8 cellular contexts compared by ENCODE assay signal in genomic region chr7:48299580-48300169, GRCh38.
DNase-seq lines count a peak whose midpoint lies in the region; ATAC-seq and TF ChIP-seq lines count a peak whose summit lies in the region.

No MANE protein-coding gene starts in this region.

- 23 to 35% (median 26%) methylated on average over 4 of the region's 4 CpGs for WGBS in stomach, 5 donors

- H3K4me1 ChIP-seq in lower lobe of right lung, result no peaks in the 10 kb centered on the region
- no peaks in the 10 kb centered on the region for H3K4me1 ChIP-seq in stomach

- H3K9me3 ChIP-seq in lower lobe of right lung, result no peaks in the 10 kb centered on the region
- no peaks in the 10 kb centered on the region for H3K9me3 ChIP-seq in stomach

- POLR2A ChIA-PET in HEK293T (lab: Yijun Ruan, JAX), result no interaction called here

- in situ Hi-C loops in SK-MEL-5 (cut with HindIII; ENCODE audit: low pct_unique_long_range_greater_than_20kb, low sequenced_read_pairs), result no loop called here

- CTCF ChIA-PET in HEK293T (lab: Yijun Ruan, JAX), result interaction anchor here (0.6 kb wide), 2 partner anchors 9 to 81 kb away, joined by 4 to 5 read pairs; no protein-coding TSS in a partner anchor

- H3K36me3 ChIP-seq in lower lobe of right lung (no peaks in the 10 kb centered on the region), stomach (no peaks in the 10 kb centered on the region)

- no peak for TF ChIP-seq EP300 in stomach (IDR thresholded peaks at IDR 0.05)

- TF ChIP-seq CTCF in 22Rv1 (IDR thresholded peaks at IDR 0.05) (peak; percentile 91), GM12865 (IDR thresholded peaks at IDR 0.05; ENCODE audit: insufficient read depth, low read depth, low read length, missing control alignments) (peak; percentile 62), LNCaP clone FGC (IDR thresholded peaks at IDR 0.05; ENCODE audit: control insufficient read depth, extremely low read depth, insufficient read depth) (peak; percentile 93), lower lobe of right lung (IDR thresholded peaks at IDR 0.05) (peak; percentile 56), stomach (IDR thresholded peaks at IDR 0.05) (peak in 5 of 7 experiments; percentile 23 to 36 (median 26))

- H3K4me3 ChIP-seq in GM12865 (ENCODE audit: low read depth, low read length) (no peak overlapping the region), LNCaP clone FGC (ENCODE audit: low read depth, low read length) (no peak overlapping the region), lower lobe of right lung (no peak overlapping the region), stomach (no peak overlapping the region)

- no peak overlapping the region for H3K27ac ChIP-seq in 22Rv1
- no peak overlapping the region for H3K27ac ChIP-seq in lower lobe of right lung
- no peak overlapping the region for H3K27ac ChIP-seq in stomach

- H3K27me3 ChIP-seq in lower lobe of right lung (ENCODE audit: low read depth) (no peaks in the 10 kb centered on the region), stomach (no peaks in the 10 kb centered on the region)

- peak; percentile 67 to 82 for ATAC-seq in lower lobe of right lung

- TF ChIP-seq POLR2A in stomach (IDR thresholded peaks at IDR 0.05), result no peak

- intact Hi-C loops in lower lobe of right lung (cut with DNase I), result no loop called here
- intact Hi-C loops in stomach (cut with DNase I; ENCODE audit: low total_unique reads), result no loop called here

- DNase-seq in GM12865 (ENCODE audit: low read depth) (peak; percentile 64), HEK293T (ENCODE audit: extremely low spot score) (peak; percentile 44), LNCaP clone FGC (ENCODE audit: low read depth) (peak; percentile 18), SK-MEL-5 (ENCODE audit: low read depth, low spot score) (peak; percentile 88), ecto neural progenitor cell (ENCODE audit: low spot score) (peak; percentile 57), lower lobe of right lung (no peak), stomach (no peak)

TF ChIP-seq in HEK293T, 16 proteins besides CTCF, POLR2A, EP300 and RAD21:
- TF ChIP-seq BHLHE40 (IDR thresholded peaks at IDR 0.05; ENCODE audit: borderline replicate concordance), result no peak
- TF ChIP-seq TARDBP (IDR thresholded peaks at IDR 0.05), result no peak
- TF ChIP-seq FOXM1 (IDR thresholded peaks at IDR 0.05; ENCODE audit: borderline replicate concordance), result no peak
- no peak for TF ChIP-seq FOXA1 (IDR thresholded peaks at IDR 0.05)
- TF ChIP-seq HDGF (IDR thresholded peaks at IDR 0.05; ENCODE audit: borderline replicate concordance), result no peak
- TF ChIP-seq NFRKB (IDR thresholded peaks at IDR 0.05), result no peak
- no peak for TF ChIP-seq ARNT (IDR thresholded peaks at IDR 0.05)
- no peak for TF ChIP-seq FOXK2 (IDR thresholded peaks at IDR 0.05)
- no peak for TF ChIP-seq SP1 (IDR thresholded peaks at IDR 0.05)
- TF ChIP-seq ELF4 (IDR thresholded peaks at IDR 0.05), result no peak
- no peak for TF ChIP-seq SUZ12 (IDR thresholded peaks at IDR 0.05)
- TF ChIP-seq PKNOX1 (IDR thresholded peaks at IDR 0.05), result no peak
- TF ChIP-seq ZNF384 (IDR thresholded peaks at IDR 0.05), result no peak
- TF ChIP-seq L3MBTL2 (conservative IDR thresholded peaks at IDR 0.05), result no peak
- TF ChIP-seq CTBP1 (IDR thresholded peaks at IDR 0.05; ENCODE audit: borderline replicate concordance), result no peak
- TF ChIP-seq LEF1 (IDR thresholded peaks at IDR 0.05; ENCODE audit: borderline replicate concordance), result no peak

Comparison
In these comparisons a context has a peak if more than half of its experiments do, and no peak if none do; other contexts are left out.
1. CTCF ChIP-seq: peak in every context shown above with its lines; median percentile 93 in LNCaP clone FGC; 91 in 22Rv1; 62 in GM12865; 56 in lower lobe of right lung; 26 in stomach.
2. DNase-seq: peak in GM12865 (single experiment), HEK293T (single experiment), LNCaP clone FGC (single experiment), SK-MEL-5 (single experiment) and ecto neural progenitor cell (single experiment); none in lower lobe of right lung (single experiment) and stomach (single experiment).